In genomic region chr14:31926123-31926522, GRCh38 we compare ENCODE assay signal across 8 cellular contexts.
DNase-seq lines count a peak whose midpoint lies in the region; ATAC-seq and TF ChIP-seq lines count a peak whose summit lies in the region.

No MANE protein-coding gene starts in this region.

- peak in 2 of 3 donors; percentile 51 to 76 for DNase-seq in CD4-positive, CD25-positive, alpha-beta regulatory T cell
- DNase-seq in GM13977 (ENCODE audit: low spot score), result peak; percentile 58
- DNase-seq in SK-MEL-5 (ENCODE audit: low read depth, low spot score), result peak; percentile 70
- DNase-seq in esophagus squamous epithelium (lab: John Stamatoyannopoulos, UW), result no peak
- DNase-seq in psoas muscle, result no peak
- DNase-seq in activated gamma-delta T cell treated with Interleukin-2 at 50 U/mL for 16 hours, result no peak

- H3K27ac ChIP-seq in CD4-positive, CD25-positive, alpha-beta regulatory T cell (ENCODE audit: insufficient read depth, low read length, poor library complexity, severe bottlenecking), result no peak overlapping the region
- H3K27ac ChIP-seq in KMS-11 (no peak overlapping the region), esophagus squamous epithelium (peak overlapping the region in 2 of 4 donors; percentile 68 to 77), psoas muscle (peak overlapping the region; percentile 80)

- no peaks in the 10 kb centered on the region for H3K79me2 ChIP-seq in KMS-11 (ENCODE audit: insufficient read depth, low read depth)

- peak in 1 of 2 donors; percentile 38 for ATAC-seq in CD4-positive, CD25-positive, alpha-beta regulatory T cell (ENCODE audit: low read depth in 2 of 2)
- ATAC-seq in psoas muscle (peak; percentile 32 to 61 (median 49)), HG02642 (IDR thresholded peaks at IDR 0.05; ENCODE audit: poor library complexity, unreplicated experiment) (no peak)

- H3K4me3 Mint-ChIP-seq in CD4-positive, CD25-positive, alpha-beta regulatory T cell, result no peak overlapping the region

- H3K27me3 Mint-ChIP-seq in CD4-positive, CD25-positive, alpha-beta regulatory T cell, result peaks cover 6% of the 10 kb centered on the region

- no peaks in the 10 kb centered on the region for H3K9me3 Mint-ChIP-seq in CD4-positive, CD25-positive, alpha-beta regulatory T cell

- WGBS in esophagus squamous epithelium, 2 donors, result 50 to 73% methylated on average over 1 of the region's 1 CpG
- WGBS in psoas muscle, 3 donors, result 70 to 93% (median 79%) methylated on average over 1 of the region's 1 CpG

- TF ChIP-seq CTCF in GM13977 (IDR thresholded peaks at IDR 0.05; ENCODE audit: extremely low read depth, insufficient read depth, missing control alignments), result peak; percentile 68
- TF ChIP-seq CTCF in KMS-11 (conservative IDR thresholded peaks at IDR 0.05; ENCODE audit: low read depth, low read length), result peak; percentile 66
- peak in 5 of 6 experiments; percentile 33 to 58 (median 45) for TF ChIP-seq CTCF in esophagus squamous epithelium (IDR thresholded peaks at IDR 0.05)
- TF ChIP-seq CTCF in psoas muscle (IDR thresholded peaks at IDR 0.05), result peak; percentile 50

- H3K4me1 ChIP-seq in CD4-positive, CD25-positive, alpha-beta regulatory T cell (ENCODE audit: control insufficient read depth, insufficient read depth, low read length, poor library complexity, severe bottlenecking), result peaks cover 11% of the 10 kb centered on the region
- H3K4me1 ChIP-seq in KMS-11 (ENCODE audit: low read depth, poor library complexity, severe bottlenecking) (no peaks in the 10 kb centered on the region), esophagus squamous epithelium (peaks cover 0 to 21% (median 10%) of the 10 kb centered on the region in 3 donors), psoas muscle (peaks cover 19% of the 10 kb centered on the region)

- peaks cover 8 to 22% (median 12%) of the 10 kb centered on the region in 4 donors for H3K4me1 Mint-ChIP-seq in CD4-positive, CD25-positive, alpha-beta regulatory T cell

- in situ Hi-C loops in GM13977 (cut with MboI; ENCODE audit: low pct_unique_long_range_greater_than_20kb, low sequenced_read_pairs, unreplicated experiment) (loop anchor here (25.0 kb wide), 2 partner anchors 336 to 536 kb away; no protein-coding TSS in a partner anchor), SK-MEL-5 (cut with HindIII; ENCODE audit: low pct_unique_long_range_greater_than_20kb, low sequenced_read_pairs) (no loop called here)

- no peak for TF ChIP-seq POLR2A in esophagus squamous epithelium (IDR thresholded peaks at IDR 0.05)

- no peak overlapping the region for H3K4me3 ChIP-seq in CD4-positive, CD25-positive, alpha-beta regulatory T cell (ENCODE audit: low read depth, low read length)
- H3K4me3 ChIP-seq in KMS-11 (IDR thresholded peaks at IDR 0.05; ENCODE audit: insufficient read depth, low read depth, low read length) (no peak overlapping the region), esophagus squamous epithelium (no peak overlapping the region), psoas muscle (no peak overlapping the region)

- H3K36me3 Mint-ChIP-seq in CD4-positive, CD25-positive, alpha-beta regulatory T cell, result no peaks in the 10 kb centered on the region

- H3K27me3 ChIP-seq in CD4-positive, CD25-positive, alpha-beta regulatory T cell (ENCODE audit: control insufficient read depth, insufficient read depth, low read length), result no peaks in the 10 kb centered on the region
- H3K27me3 ChIP-seq in KMS-11 (ENCODE audit: insufficient read depth, low read depth) (no peaks in the 10 kb centered on the region), esophagus squamous epithelium (no peaks in the 10 kb centered on the region), psoas muscle (ENCODE audit: insufficient read depth in 3 of 3, low read length in 2 of 3) (no peaks in the 10 kb centered on the region)

- no peaks in the 10 kb centered on the region for H3K9me3 ChIP-seq in CD4-positive, CD25-positive, alpha-beta regulatory T cell (ENCODE audit: control insufficient read depth in 2 of 2, low read length in 2 of 2)
- H3K9me3 ChIP-seq in esophagus squamous epithelium (no peaks in the 10 kb centered on the region), psoas muscle (no peaks in the 10 kb centered on the region)

- intact Hi-C loops in esophagus squamous epithelium (cut with DNase I) (no loop called here), psoas muscle (cut with DNase I) (loop anchor here in 1 of 2 donors (10.0 kb wide), 1 partner anchor 361 kb away; the partner anchor contains the start of gene NUBPL)

- no peak overlapping the region for H2AFZ ChIP-seq in KMS-11 (ENCODE audit: low read depth)

- H3K4me2 ChIP-seq in KMS-11, result no peak overlapping the region

- H3K9ac ChIP-seq in KMS-11, result no peak overlapping the region

- H4K20me1 ChIP-seq in KMS-11 (ENCODE audit: insufficient read depth), result no peaks in the 10 kb centered on the region

- no peaks in the 10 kb centered on the region for H3K36me3 ChIP-seq in CD4-positive, CD25-positive, alpha-beta regulatory T cell (ENCODE audit: control insufficient read depth, insufficient read depth, low read length)
- H3K36me3 ChIP-seq in KMS-11 (ENCODE audit: insufficient read depth) (no peaks in the 10 kb centered on the region), esophagus squamous epithelium (no peaks in the 10 kb centered on the region), psoas muscle (ENCODE audit: insufficient read depth in 1 of 2, low read depth in 1 of 2) (no peaks in the 10 kb centered on the region)

- H3K27ac Mint-ChIP-seq in CD4-positive, CD25-positive, alpha-beta regulatory T cell, result no peak overlapping the region

Comparison
In these comparisons a context has a peak if more than half of its experiments do, and no peak if none do; other contexts are left out.
1. DNase-seq: peak in CD4-positive, CD25-positive, alpha-beta regulatory T cell (2 of 3), GM13977 (single experiment) and SK-MEL-5 (single experiment); none in esophagus squamous epithelium (single experiment), psoas muscle (0 of 2) and activated gamma-delta T cell treated with Interleukin-2 at 50 U/mL for 16 hours (single experiment).
2. Peak in every context shown above with its lines, with median percentiles within 50 percentile points of each other: CTCF ChIP-seq.